Comparison of ENCODE assay signal across 14 cellular contexts in the genomic region with DNA sequence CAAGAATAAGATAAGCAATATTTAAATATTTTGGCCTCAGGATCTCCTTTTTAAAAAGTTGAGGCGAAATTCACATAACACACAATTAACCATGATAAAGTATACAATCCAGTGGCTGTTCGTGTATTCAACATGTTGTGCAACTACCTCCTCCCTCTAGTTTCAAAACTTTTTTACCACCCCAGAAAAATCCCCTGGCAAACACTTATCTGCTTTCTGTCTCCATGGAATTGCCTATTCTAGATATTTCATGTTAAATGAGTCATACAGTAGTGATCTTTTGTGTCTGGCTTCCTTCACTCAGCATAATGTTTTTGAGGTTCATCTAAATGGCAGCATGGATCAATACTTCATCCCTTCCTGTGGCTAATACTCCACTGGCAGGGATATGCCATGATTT. TPM values are rescaled to one million over a fixed set of nuclear protein-coding genes. Genes with fewer than 3 reads are reported as not detected.
DNase-seq lines count a peak whose midpoint lies in the region; ATAC-seq, FAIRE-seq and TF ChIP-seq lines count a peak whose summit lies in the region.
"Had no signal": no experiment of that assay in that cellular context is flagged by ENCODE, and none has a peak within 500 bp of the region (broad histone marks: within the 10 kb centered on the region; RNA-seq: fewer than 3 reads in every experiment).

No MANE protein-coding gene starts in this region.

- H3K9me3 Mint-ChIP-seq in activated T-cell treated with anti-CD3 and anti-CD28 coated beads, Interleukin-2, amount 50 U/mL, for 72 hours, result peaks cover 6 to 17% of the 10 kb centered on the region in 2 donors
- H3K9me3 Mint-ChIP-seq in nephron progenitor cell, result peaks cover 28% of the 10 kb centered on the region

- intact Hi-C loops in GM12878 (cut with micrococcal nuclease; ENCODE audit: unreplicated experiment), result no loop called here

- CTCF ChIA-PET in GM12878 (lab: Yijun Ruan, JAX), result interaction anchor here (0.6 to 5.4 kb wide), 2 partner anchors 32 to 78 kb away, joined by 3 to 24 read pairs; no protein-coding TSS in a partner anchor

- H3K36me3 Mint-ChIP-seq in activated T-cell treated with anti-CD3 and anti-CD28 coated beads, Interleukin-2, amount 50 U/mL, for 72 hours (ENCODE audit: insufficient read depth in 2 of 2), result peaks cover 24% of the 10 kb centered on the region in 2 donors
- no peaks in the 10 kb centered on the region for H3K36me3 Mint-ChIP-seq in nephron progenitor cell (ENCODE audit: low read depth)

- RAD21 ChIA-PET in GM12878 (lab: Charles Lee; ENCODE audit: unreplicated experiment), result interaction anchor here (0.7 to 0.9 kb wide), 2 partner anchors 63 to 77 kb away, joined by 3 to 4 read pairs; no protein-coding TSS in a partner anchor

- TF ChIP-seq POLR2A in GM12878 (IDR thresholded peaks at IDR 0.05; ENCODE audit: low read depth, low read length), result no peak

- H3K4me1 Mint-ChIP-seq in activated T-cell treated with anti-CD3 and anti-CD28 coated beads, Interleukin-2, amount 50 U/mL, for 72 hours (ENCODE audit: low read depth), result peaks cover 46% of the 10 kb centered on the region
- H3K4me1 Mint-ChIP-seq in nephron progenitor cell, result no peaks in the 10 kb centered on the region

- H3K4me1 ChIP-seq in GM12878 (ENCODE audit: control insufficient read depth, insufficient read depth, low read length) (no peaks in the 10 kb centered on the region), keratinocyte (ENCODE audit: control insufficient read depth, extremely low read depth, insufficient read depth, low read length) (no peaks in the 10 kb centered on the region), thoracic aorta (ENCODE audit: control insufficient read depth in 1 of 2, low read depth in 2 of 2) (no peaks in the 10 kb centered on the region)

- ATAC-seq in activated T-cell treated with anti-CD3 and anti-CD28 coated beads, Interleukin-2, amount 50 U/mL, for 72 hours (replicated peaks in 1 of 2), result peak; percentile 29 to 31
- peak; percentile 53 for ATAC-seq in GM12878
- ATAC-seq in thoracic aorta (ENCODE audit: insufficient number of reproducible peaks, low FRiP score, low read depth), result no peak
- no peak for ATAC-seq in GM21360 (IDR thresholded peaks at IDR 0.05; ENCODE audit: unreplicated experiment)
- ATAC-seq: T-cell had no signal

- 3% methylated on average over 2 of the region's 2 CpGs for WGBS in GM12878 (ENCODE audit: insufficient coverage, insufficient replicate concordance, low lambda C conversion rate, missing lambda C conversion rate)

- POLR2A ChIA-PET in GM12878 (lab: Charles Lee), result interaction anchor here (0.7 kb wide), 1 partner anchor 115 kb away, joined by 3 read pairs; no protein-coding TSS in a partner anchor

- H3K27ac Mint-ChIP-seq in activated T-cell treated with anti-CD3 and anti-CD28 coated beads, Interleukin-2, amount 50 U/mL, for 72 hours, result peak overlapping the region; percentile 94
- no peak overlapping the region for H3K27ac Mint-ChIP-seq in nephron progenitor cell
- H3K27ac Mint-ChIP-seq: B cell had no signal

- no peak for TF ChIP-seq RAD21 in GM12878 (IDR thresholded peaks at IDR 0.05; ENCODE audit: insufficient read depth, low read depth, low read length)

- no peaks in the 10 kb centered on the region for H3K79me2 ChIP-seq in GM12878 (ENCODE audit: control insufficient read depth, insufficient read depth, low read length)
- H3K79me2 ChIP-seq in keratinocyte (ENCODE audit: control insufficient read depth, insufficient read depth, low read length), result no peaks in the 10 kb centered on the region

- H3K27ac ChIP-seq in GM12878 (ENCODE audit: control insufficient read depth, insufficient read depth), result no peak overlapping the region
- no peak overlapping the region for H3K27ac ChIP-seq in keratinocyte (ENCODE audit: control insufficient read depth, insufficient read depth, low read length)
- no peak overlapping the region for H3K27ac ChIP-seq in thoracic aorta

- no peak overlapping the region for H2AFZ ChIP-seq in GM12878 (ENCODE audit: control insufficient read depth, low read depth, low read length)
- no peak overlapping the region for H2AFZ ChIP-seq in keratinocyte (ENCODE audit: control insufficient read depth, low read length)

- no peak overlapping the region for H3K4me2 ChIP-seq in GM12878 (ENCODE audit: control insufficient read depth, insufficient read depth)
- H3K4me2 ChIP-seq in keratinocyte (ENCODE audit: control insufficient read depth, extremely low read depth, insufficient read depth, low read depth, low read length), result peak overlapping the region; percentile 61

- H3K9ac ChIP-seq in GM12878 (ENCODE audit: control insufficient read depth, insufficient read depth, low read length) (no peak overlapping the region), keratinocyte (ENCODE audit: control insufficient read depth, extremely low read depth, insufficient read depth, low read length) (no peak overlapping the region)

- no peaks in the 10 kb centered on the region for H3K27me3 ChIP-seq in GM12878 (replicated peaks in 1 of 2; ENCODE audit: control insufficient read depth in 2 of 2, insufficient read depth in 2 of 2, low read length in 1 of 2)
- peaks cover 5% of the 10 kb centered on the region for H3K27me3 ChIP-seq in keratinocyte (ENCODE audit: control insufficient read depth, extremely low read depth, insufficient read depth, low read length)
- no peaks in the 10 kb centered on the region for H3K27me3 ChIP-seq in thoracic aorta (replicated peaks; ENCODE audit: insufficient read depth)

- H3K9me3 ChIP-seq in GM12878 (replicated peaks; ENCODE audit: control insufficient read depth, insufficient read depth, low read length), result peaks cover 5% of the 10 kb centered on the region; the same call in 2 of the 3 replicates
- no peaks in the 10 kb centered on the region for H3K9me3 ChIP-seq in keratinocyte (ENCODE audit: control insufficient read depth, low read depth, low read length)
- no peaks in the 10 kb centered on the region for H3K9me3 ChIP-seq in thoracic aorta

- TF ChIP-seq EP300 in GM12878 (IDR thresholded peaks at IDR 0.05; ENCODE audit: borderline replicate concordance in 1 of 2, control insufficient read depth in 1 of 2, low read depth in 2 of 2, low read length in 2 of 2), result no peak

- H4K20me1 ChIP-seq in GM12878 (ENCODE audit: control insufficient read depth, insufficient read depth) (no peaks in the 10 kb centered on the region), keratinocyte (ENCODE audit: control insufficient read depth, extremely low read depth, insufficient read depth, low read length) (no peaks in the 10 kb centered on the region)

- in situ Hi-C loops in GM12878 (cut with MboI), result no loop called here

- no peaks in the 10 kb centered on the region for H3K36me3 ChIP-seq in GM12878 (ENCODE audit: control insufficient read depth in 2 of 2, insufficient read depth in 2 of 2, low read length in 1 of 2)
- no peaks in the 10 kb centered on the region for H3K36me3 ChIP-seq in keratinocyte (ENCODE audit: control insufficient read depth in 2 of 2, extremely low read depth in 1 of 2, insufficient read depth in 2 of 2, low read length in 2 of 2)
- no peaks in the 10 kb centered on the region for H3K36me3 ChIP-seq in thoracic aorta

- H3K9me1 ChIP-seq in keratinocyte (ENCODE audit: control insufficient read depth, extremely low read depth, insufficient read depth, low read length), result no peaks in the 10 kb centered on the region

- H3K27me3 Mint-ChIP-seq in activated T-cell treated with anti-CD3 and anti-CD28 coated beads, Interleukin-2, amount 50 U/mL, for 72 hours (ENCODE audit: low read depth), result no peaks in the 10 kb centered on the region
- peaks cover 21% of the 10 kb centered on the region for H3K27me3 Mint-ChIP-seq in nephron progenitor cell (ENCODE audit: low read depth, poor library complexity)
- H3K27me3 Mint-ChIP-seq: B cell had no signal

- no TSS peak for BruUV-seq in GM12878 (replicated peaks; lab: Mats Ljungman, UMichigan)

- H3K4me3 Mint-ChIP-seq in activated T-cell treated with anti-CD3 and anti-CD28 coated beads, Interleukin-2, amount 50 U/mL, for 72 hours, result peak overlapping the region in 1 of 2 donors; percentile 12
- no peak overlapping the region for H3K4me3 Mint-ChIP-seq in nephron progenitor cell
- H3K4me3 Mint-ChIP-seq: B cell, T-cell had no signal

- FAIRE-seq in GM12878 (lab: Jason Lieb, UNC) (no peak), keratinocyte (lab: Jason Lieb, UNC) (no peak)

- no peak overlapping the region for H3K4me3 ChIP-seq in GM12878
- H3K4me3 ChIP-seq in keratinocyte (ENCODE audit: control insufficient read depth in 2 of 3, extremely low read depth in 1 of 3, insufficient read depth in 2 of 3, low read depth in 1 of 3, low read length in 3 of 3), result no peak overlapping the region
- H3K4me3 ChIP-seq in thoracic aorta, result peak overlapping the region; percentile 21

- DNase-seq in activated T-cell treated with anti-CD3 and anti-CD28 coated beads, Interleukin-2, amount 50 U/mL, for 72 hours, result no peak
- DNase-seq in activated T-cell treated with anti-CD3 and anti-CD28 coated beads, Interleukin-2, amount 50 U/mL, for 1 hour, result no peak
- DNase-seq in GM12878 (ENCODE audit: low read depth, low spot score), result no peak
- no peak for DNase-seq in keratinocyte (ENCODE audit: low read depth, low spot score)
- no peak for DNase-seq in thoracic aorta (ENCODE audit: low spot score)
- no peak for DNase-seq in nephron progenitor cell
- no peak for DNase-seq in NCI-H748 treated with DMSO at 0.1 percent for 48 hours (lab: John Stamatoyannopoulos, UW)
- DNase-seq: cortex of kidney; HCEC 1CT; NCI-H1092 treated with DMSO at 0.1 percent for 48 hours; NK-92 treated with Interleukin-12 subunit alpha and Interleukin-12 subunit beta, amount 100 ng/mL, for 24 hours; T-cell had no signal

- dilution Hi-C loops in keratinocyte (cut with MboI; ENCODE audit: extremely low pct_ligation_motif_present, low sequenced_read_pairs), result no loop called here

- SMC1A ChIA-PET in GM12878 (lab: Charles Lee; ENCODE audit: uncharacterized antibody, unreplicated experiment), result interaction anchor here (8.2 kb wide), 1 partner anchor 78 kb away, joined by 81 read pairs; no protein-coding TSS in a partner anchor

- TF ChIP-seq CTCF in GM12878 (IDR thresholded peaks at IDR 0.05 in 2 of 3, conservative IDR thresholded peaks at IDR 0.05 in 1 of 3; ENCODE audit: control insufficient read depth in 2 of 3, extremely low read depth in 1 of 3, insufficient read depth in 1 of 3, low read depth in 3 of 3, low read length in 3 of 3) (no peak), keratinocyte (optimal IDR thresholded peaks at IDR 0.05 in 1 of 3, IDR thresholded peaks at IDR 0.05 in 1 of 3, conservative IDR thresholded peaks at IDR 0.05 in 1 of 3; ENCODE audit: extremely low read depth in 1 of 3, insufficient read depth in 2 of 3, low read length in 3 of 3) (no peak), thoracic aorta (IDR thresholded peaks at IDR 0.05) (no peak), nephron progenitor cell (IDR thresholded peaks at IDR 0.05) (no peak)

RNA-seq across cellular contexts. Expression of gene IL15RA, which starts 31.8 kb away (rescaled TPM):
- total RNA-seq in activated T-cell treated with anti-CD3 and anti-CD28 coated beads, Interleukin-2, amount 50 U/mL, for 72 hours, result 10 to 100 TPM; 23.7 to 30.0 TPM
- total RNA-seq in GM12878 (2013; cell fraction: nucleolus; rRNA removed), result 16.9 and 18.2 TPM in 2 replicates
- total RNA-seq in GM12878 (2014; rRNA removed) (14.7 and 15.2 TPM in 2 replicates), GM12878 (2014; rRNA removed; fragmentation: Illumina TruSeq; extraction: Trizol) (6.5 and 7.7 TPM in 2 replicates), GM12878 (2021) (9.9 and 12.1 TPM in 2 replicates), thoracic aorta (10 to 100 TPM; 34.4 to 44.1 TPM)
- polyA plus RNA-seq in GM12878 (2011; ENCODE audit: low read depth), result 4.5 TPM
- polyA plus RNA-seq in GM12878 (2011; rRNA removed) (6.5 and 12.0 TPM in 2 replicates), GM12878 (2014; fragmentation: Illumina TruSeq; extraction: Trizol) (7.8 and 9.8 TPM in 2 replicates), GM12878 (2014; fragmentation: Nextera tagmentation; extraction: Ambion mirVana) (1 to 10 TPM; 2.0 to 4.2 TPM), GM12878 (2014; rRNA removed) (13.3 and 14.8 TPM in 2 replicates), GM12878 (2016; fragmentation: Nextera tagmentation; extraction: Ambion mirVana) (10 to 100 TPM; 13.8 to 14.6 TPM), keratinocyte (3.1 to 4.9 TPM (median 3.8 TPM) in 3 replicates)
- polyA plus RNA-seq in GM12878 (2011; cell fraction: cytosol; rRNA removed), result 14.3 and 16.3 TPM in 2 replicates
- 14.8 and 16.5 TPM in 2 replicates for polyA plus RNA-seq in GM12878 (2011; cell fraction: nucleus; rRNA removed)
- 8.6 and 11.8 TPM in 2 replicates for polyA plus RNA-seq in GM12878 (2012)
- polyA minus RNA-seq in GM12878 (2011; rRNA and poly(A)+ RNA removed), result 5.0 and 8.7 TPM in 2 replicates
- 2.7 and 4.3 TPM in 2 replicates for polyA minus RNA-seq in GM12878 (2011; cell fraction: cytosol; rRNA and poly(A)+ RNA removed)
- 1.9 and 4.3 TPM in 2 replicates for polyA minus RNA-seq in GM12878 (2011; cell fraction: nucleus; rRNA and poly(A)+ RNA removed)
- 0.49 TPM for polyA plus RNA-seq in keratinocyte (2011; ENCODE audit: low read depth)
- polyA plus RNA-seq in keratinocyte (2011; cell fraction: cytosol; rRNA removed), result 3.5 and 5.2 TPM in 2 replicates
- polyA plus RNA-seq in keratinocyte (2011; cell fraction: nucleus; rRNA removed), result 7.2 and 11.1 TPM in 2 replicates
- polyA plus RNA-seq in keratinocyte (2012; ENCODE audit: low replicate concordance), result 4.1 and 5.0 TPM in 2 replicates
- polyA minus RNA-seq in keratinocyte, result 2.3 to 8.4 TPM (median 3.1 TPM) in 3 replicates
- polyA minus RNA-seq in keratinocyte (2011; cell fraction: cytosol; rRNA and poly(A)+ RNA removed), result 4.8 TPM
- polyA minus RNA-seq in keratinocyte (2011; cell fraction: nucleus; rRNA and poly(A)+ RNA removed), result 2.0 and 3.1 TPM in 2 replicates

RNA-seq across cellular contexts. Expression of gene IL2RA, which starts 53.0 kb away (rescaled TPM):
- total RNA-seq in activated T-cell treated with anti-CD3 and anti-CD28 coated beads, Interleukin-2, amount 50 U/mL, for 72 hours, result 1,000 to 10,000 TPM in 1 of 2 donors, 100 to 1,000 TPM in 1; 848 to 1,110 TPM
- total RNA-seq in GM12878 (2013; cell fraction: nucleolus; rRNA removed), result 4.9 and 10.7 TPM in 2 replicates
- total RNA-seq in GM12878 (2014; rRNA removed) (3.4 and 4.0 TPM in 2 replicates), GM12878 (2014; rRNA removed; fragmentation: Illumina TruSeq; extraction: Trizol) (5.0 and 5.3 TPM in 2 replicates), GM12878 (2021) (5.0 and 5.3 TPM in 2 replicates), thoracic aorta (10 to 100 TPM; 21.0 to 48.2 TPM)
- 0.97 TPM for polyA plus RNA-seq in GM12878 (2011; ENCODE audit: low read depth)
- polyA plus RNA-seq in GM12878 (2011; rRNA removed) (2.2 and 2.4 TPM in 2 replicates), GM12878 (2014; fragmentation: Illumina TruSeq; extraction: Trizol) (5.6 and 6.0 TPM in 2 replicates), GM12878 (2014; fragmentation: Nextera tagmentation; extraction: Ambion mirVana) (1 to 10 TPM; 3.3 to 5.1 TPM), GM12878 (2014; rRNA removed) (3.4 and 3.9 TPM in 2 replicates), GM12878 (2016; fragmentation: Nextera tagmentation; extraction: Ambion mirVana) (1 to 10 TPM; 4.8 to 5.7 TPM), keratinocyte (not detected in 3 replicates)
- polyA plus RNA-seq in GM12878 (2011; cell fraction: cytosol; rRNA removed), result 1.2 TPM in 2 replicates
- 0.80 and 1.1 TPM in 2 replicates for polyA plus RNA-seq in GM12878 (2011; cell fraction: nucleus; rRNA removed)
- polyA plus RNA-seq in GM12878 (2012), result 1.3 and 2.2 TPM in 2 replicates
- polyA minus RNA-seq in GM12878 (2011; rRNA and poly(A)+ RNA removed), result 1.0 and 1.1 TPM in 2 replicates
- polyA minus RNA-seq in GM12878 (2011; cell fraction: cytosol; rRNA and poly(A)+ RNA removed), result not detected in 2 replicates
- 0.77 and 1.2 TPM in 2 replicates for polyA minus RNA-seq in GM12878 (2011; cell fraction: nucleus; rRNA and poly(A)+ RNA removed)
- not detected for polyA plus RNA-seq in keratinocyte (2011; ENCODE audit: low read depth)
- polyA plus RNA-seq in keratinocyte (2011; cell fraction: cytosol; rRNA removed), result not detected in 2 replicates
- not detected in 2 replicates for polyA plus RNA-seq in keratinocyte (2011; cell fraction: nucleus; rRNA removed)
- not detected in 2 replicates for polyA plus RNA-seq in keratinocyte (2012; ENCODE audit: low replicate concordance)
- not detected in 3 replicates for polyA minus RNA-seq in keratinocyte
- polyA minus RNA-seq in keratinocyte (2011; cell fraction: cytosol; rRNA and poly(A)+ RNA removed), result not detected
- not detected in 2 replicates for polyA minus RNA-seq in keratinocyte (2011; cell fraction: nucleus; rRNA and poly(A)+ RNA removed)

Comparison
In these comparisons a context has a peak if more than half of its experiments do, and no peak if none do; other contexts are left out.
1. ATAC-seq: peak in activated T-cell treated with anti-CD3 and anti-CD28 coated beads, Interleukin-2, amount 50 U/mL, for 72 hours (2 of 2) and GM12878 (single experiment); none in thoracic aorta (single experiment) and GM21360 (single experiment).
2. RNA of gene IL2RA, which starts 53.0 kb away (total RNA-seq): 848 to 1,110 TPM in activated T-cell treated with anti-CD3 and anti-CD28 coated beads, Interleukin-2, amount 50 U/mL, for 72 hours; 21.0 to 48.2 TPM in thoracic aorta and 3.4 to 10.7 TPM in GM12878; every median in the first group is over 10 times any median in the second.